15 cellular contexts compared by ENCODE assay signal in genomic region chr4:55272102-55272501, GRCh38.
DNase-seq lines count a peak whose midpoint lies in the region; ATAC-seq, FAIRE-seq and TF ChIP-seq lines count a peak whose summit lies in the region.
"Had no signal": no experiment of that assay in that cellular context is flagged by ENCODE, and none has a peak within 500 bp of the region (broad histone marks: within the 10 kb centered on the region; RNA-seq: fewer than 3 reads in every experiment).

No MANE protein-coding gene starts in this region.

- H2BK5ac ChIP-seq in H9 (ENCODE audit: insufficient read length, low read length), result no peak overlapping the region
- no peak overlapping the region for H2BK5ac ChIP-seq in H1 (ENCODE audit: low read depth, low read length)

- H4K8ac ChIP-seq in H9 (replicated peaks; ENCODE audit: insufficient read length, low read depth, low read length), result no peak overlapping the region
- no peak overlapping the region for H4K8ac ChIP-seq in H1 (ENCODE audit: extremely low read depth, insufficient read depth, low read length)

- no CpG with 5 or more reads among the region's 2 CpGs for WGBS in H9 (ENCODE audit: extremely low coverage, insufficient read length, low lambda C conversion rate)
- WGBS in H1 (ENCODE audit: extremely low coverage in 1 of 2, insufficient coverage in 1 of 2, insufficient read length in 1 of 2, insufficient replicate concordance in 2 of 2, low coverage in 1 of 2, low lambda C conversion rate in 2 of 2, missing lambda C conversion rate in 1 of 2), 2 experiments, result 80% methylated on average over 2 of the region's 2 CpGs; no CpG with 5 or more reads in 1 of the 2 experiments

- H4K5ac ChIP-seq in H9 (ENCODE audit: insufficient read length, low read depth, low read length) (no peak overlapping the region), H1 (ENCODE audit: insufficient read length, low read depth, low read length) (no peak overlapping the region)

- no peak for TF ChIP-seq RAD21 in H1 (IDR thresholded peaks at IDR 0.05 in 1 of 2, conservative IDR thresholded peaks at IDR 0.05 in 1 of 2; ENCODE audit: low read depth in 2 of 2, low read length in 2 of 2)

- H2BK15ac ChIP-seq in H9 (ENCODE audit: low read depth, low read length) (no peak overlapping the region), H1 (ENCODE audit: low read length) (no peak overlapping the region)

- H3K4me1 ChIP-seq in H9 (ENCODE audit: insufficient read depth, low read length), result peaks cover 6% of the 10 kb centered on the region
- peaks cover 0 to 6% (median 3%) of the 10 kb centered on the region in 4 experiments; a peak in 4 of 7 replicates for H3K4me1 ChIP-seq in H1 (replicated peaks in 1 of 4; ENCODE audit: control insufficient read depth in 3 of 4, insufficient read depth in 4 of 4, low read length in 3 of 4)
- H3K4me1 ChIP-seq: HAP-1 had no signal

- H2AK5ac ChIP-seq in H9 (ENCODE audit: insufficient read length, low read length) (no peak overlapping the region), H1 (ENCODE audit: low read depth, low read length) (no peak overlapping the region)

- no peaks in the 10 kb centered on the region for H3K36me3 ChIP-seq in H1 (ENCODE audit: control insufficient read depth in 2 of 4, insufficient read depth in 4 of 4, low read length in 3 of 4)
- H3K36me3 ChIP-seq: HAP-1 had no signal

- H3K56ac ChIP-seq in H9 (ENCODE audit: insufficient read length, low read depth, low read length) (no peak overlapping the region), H1 (replicated peaks; ENCODE audit: insufficient read length, low read depth, low read length) (no peak overlapping the region)

- H3K4me3 Mint-ChIP-seq in H9 (peak overlapping the region in 1 of 2 experiments; percentile 0; a peak in 1 of 5 replicates), WTC11 (no peak overlapping the region)
- H3K4me3 Mint-ChIP-seq: CD4-positive, alpha-beta memory T cell had no signal

- H2BK120ac ChIP-seq in H9 (ENCODE audit: low read depth, low read length, poor library complexity, severe bottlenecking) (no peak overlapping the region), H1 (replicated peaks; ENCODE audit: low read depth, low read length) (peak overlapping the region; percentile 29)

- H3K27me3 ChIP-seq in H9 (ENCODE audit: insufficient read depth, low read length) (no peaks in the 10 kb centered on the region), H1 (replicated peaks in 1 of 4; ENCODE audit: control insufficient read depth in 3 of 4, extremely low read depth in 1 of 4, insufficient read depth in 3 of 4, low read length in 3 of 4) (no peaks in the 10 kb centered on the region)

- H3K36me3 Mint-ChIP-seq in H9 (ENCODE audit: insufficient read depth in 1 of 3, low read depth in 3 of 3), result no peaks in the 10 kb centered on the region
- H3K36me3 Mint-ChIP-seq in WTC11, result no peaks in the 10 kb centered on the region
- H3K36me3 Mint-ChIP-seq: CD4-positive, alpha-beta memory T cell had no signal

- H3K4me1 Mint-ChIP-seq in H9 (peaks cover 22 to 28% of the 10 kb centered on the region in 2 experiments), WTC11 (peaks cover 51% of the 10 kb centered on the region)
- H3K4me1 Mint-ChIP-seq: CD4-positive, alpha-beta memory T cell had no signal

- no peak overlapping the region for H3K27ac ChIP-seq in H9 (ENCODE audit: insufficient read length, low read depth, low read length)
- no peak overlapping the region for H3K27ac ChIP-seq in H1 (ENCODE audit: low read depth, low read length)
- no peak overlapping the region for H3K27ac ChIP-seq in coronary artery

- H3K27ac Mint-ChIP-seq in H9, result peak overlapping the region in 1 of 3 experiments; percentile 17; a peak in 2 of 7 replicates
- H3K27ac Mint-ChIP-seq in WTC11, result peak overlapping the region; percentile 71
- H3K27ac Mint-ChIP-seq: CD4-positive, alpha-beta memory T cell had no signal

- H2BK12ac ChIP-seq in H9 (ENCODE audit: insufficient read length, low read depth, low read length), result no peak overlapping the region
- peak overlapping the region; percentile 45; the same call in 1 of the 2 replicates for H2BK12ac ChIP-seq in H1 (ENCODE audit: low read depth, low read length)

- H4K91ac ChIP-seq in H9 (ENCODE audit: insufficient read length, low read depth, low read length) (no peak overlapping the region), H1 (replicated peaks; ENCODE audit: insufficient read length, low read length) (peak overlapping the region; percentile 61)

- H3K4me2 ChIP-seq in H9 (ENCODE audit: insufficient read depth, insufficient read length, low read length), result peak overlapping the region; percentile 35
- H3K4me2 ChIP-seq in H1 (ENCODE audit: insufficient read depth in 1 of 2, low read depth in 2 of 2, low read length in 2 of 2), result no peak overlapping the region

- H4K20me1 ChIP-seq in H9 (ENCODE audit: control insufficient read depth, insufficient read depth, insufficient read length) (no peaks in the 10 kb centered on the region), H1 (replicated peaks in 1 of 2; ENCODE audit: control insufficient read depth in 1 of 2, insufficient read depth in 2 of 2, low read length in 2 of 2) (no peaks in the 10 kb centered on the region)

- no peak overlapping the region for H3K4ac ChIP-seq in H9 (ENCODE audit: low read depth, low read length)
- H3K4ac ChIP-seq in H1 (replicated peaks; ENCODE audit: insufficient read length, low read depth, low read length), result peak overlapping the region; percentile 92

- H3K23ac ChIP-seq in H9 (ENCODE audit: insufficient read length, low read depth, low read length), result no peak overlapping the region
- H3K23ac ChIP-seq in H1 (ENCODE audit: insufficient read length), result no peak overlapping the region

- H2AFZ ChIP-seq in H9 (ENCODE audit: low read length) (no peak overlapping the region), H1 (ENCODE audit: low read length) (peak overlapping the region; percentile 92; the same call in 1 of the 2 replicates)

- H3K27me3 Mint-ChIP-seq in H9 (ENCODE audit: low read depth), result no peaks in the 10 kb centered on the region; the same call in 1 of the 2 replicates
- H3K27me3 Mint-ChIP-seq in WTC11 (ENCODE audit: low read depth), result peaks cover 3% of the 10 kb centered on the region

- H3K23me2 ChIP-seq in H9 (ENCODE audit: insufficient read length, low read depth, low read length, poor library complexity, severe bottlenecking) (no peaks in the 10 kb centered on the region), H1 (ENCODE audit: low read depth, low read length) (no peaks in the 10 kb centered on the region)

- no peak for FAIRE-seq in H1 (lab: Jason Lieb, UNC)
- FAIRE-seq: GM12892 had no signal

- TF ChIP-seq POLR2A in H1 (IDR thresholded peaks at IDR 0.05; ENCODE audit: control extremely low read depth in 1 of 2, low read depth in 2 of 2, low read length in 2 of 2), result no peak

- no peak overlapping the region for H3K4me3 ChIP-seq in H1 (ENCODE audit: extremely low read depth in 1 of 4, insufficient read depth in 2 of 4, low read depth in 3 of 4, low read length in 4 of 4)
- H3K4me3 ChIP-seq in coronary artery, result no peak overlapping the region
- H3K4me3 ChIP-seq: HAP-1 had no signal

- H3K79me1 ChIP-seq in H9 (ENCODE audit: insufficient read depth, low read depth, low read length, poor library complexity, severe bottlenecking) (no peaks in the 10 kb centered on the region), H1 (ENCODE audit: low read depth, low read length) (no peaks in the 10 kb centered on the region)

- TF ChIP-seq EP300 in H1 (IDR thresholded peaks at IDR 0.05; ENCODE audit: borderline replicate concordance in 1 of 2, low read depth in 2 of 2, low read length in 2 of 2), result no peak

- no peak overlapping the region for H2BK20ac ChIP-seq in H9 (ENCODE audit: low read depth, low read length, poor library complexity, severe bottlenecking)
- peak overlapping the region; percentile 91 for H2BK20ac ChIP-seq in H1 (ENCODE audit: low read length)

- POLR2A ChIA-PET in WTC11 (lab: Charles Lee), result no interaction called here
- POLR2A ChIA-PET in H1 (lab: Charles Lee; ENCODE audit: partially characterized antibody), result no interaction called here

- H3K9ac ChIP-seq in H9 (ENCODE audit: extremely low read depth, insufficient read length, low read length) (no peak overlapping the region), H1 (replicated peaks in 1 of 4; ENCODE audit: extremely low read depth in 1 of 4, low read depth in 3 of 4, low read length in 3 of 4) (no peak overlapping the region)

- H3K9me3 ChIP-seq in H9 (ENCODE audit: control insufficient read depth, low read depth, low read length) (no peaks in the 10 kb centered on the region), H1 (ENCODE audit: insufficient read depth in 2 of 2, low read depth in 1 of 2, low read length in 1 of 2) (no peaks in the 10 kb centered on the region)
- H3K9me3 ChIP-seq: HAP-1 had no signal

- CTCF ChIA-PET in WTC11 (lab: Charles Lee), result interaction anchor here (0.9 kb wide), 1 partner anchor 40 kb away, joined by 3 read pairs; no protein-coding TSS in a partner anchor
- CTCF ChIA-PET in H1 (lab: Charles Lee; ENCODE audit: partially characterized antibody), result interaction anchor here (1.0 kb wide), 1 partner anchor 88 kb away, joined by 3 read pairs; no protein-coding TSS in a partner anchor

- H3K14ac ChIP-seq in H9 (ENCODE audit: insufficient read depth, low read length) (no peak overlapping the region), H1 (ENCODE audit: insufficient read length) (no peak overlapping the region)

- H3K79me2 ChIP-seq in H9 (ENCODE audit: insufficient read depth, low read length) (no peaks in the 10 kb centered on the region), H1 (ENCODE audit: control insufficient read depth in 1 of 2, insufficient read depth in 2 of 2, low read length in 2 of 2) (no peaks in the 10 kb centered on the region)

- ATAC-seq in WTC11, result no peak
- ATAC-seq in stimulated activated naive CD8-positive, alpha-beta T cell treated with anti-CD3 and anti-CD28 coated beads, Interleukin-15, Interleukin-2, amounts not matched to agents 100 U/mL and 50 U/mL, for 24 hours, result no peak

- no peak overlapping the region for H3K18ac ChIP-seq in H9 (ENCODE audit: insufficient read length, low read depth, low read length)
- H3K18ac ChIP-seq in H1 (ENCODE audit: extremely low read depth, low read length), result no peak overlapping the region

- no peak overlapping the region for H3T11ph ChIP-seq in H9 (ENCODE audit: low read length)

- H3K9me3 Mint-ChIP-seq in H9 (no peaks in the 10 kb centered on the region; a peak in 1 of 5 replicates), WTC11 (no peaks in the 10 kb centered on the region)

- DNase-seq in H9, result no peak
- no peak for DNase-seq in WTC11 (ENCODE audit: low spot score)
- DNase-seq in H1 (ENCODE audit: low read depth in 1 of 2, low spot score in 2 of 2), result no peak
- DNase-seq in stimulated activated naive CD8-positive, alpha-beta T cell treated with anti-CD3 and anti-CD28 coated beads, Interleukin-15, Interleukin-2, amounts not matched to agents 100 U/mL and 50 U/mL, for 24 hours, result no peak
- DNase-seq in NCI-H1930 (lab: John Stamatoyannopoulos, UW), result no peak
- DNase-seq in coronary artery (ENCODE audit: low spot score), result no peak
- DNase-seq: C1 segment of cervical spinal cord; Calu3; CD4-positive, alpha-beta memory T cell; COR-L47; DMS53; DMS79 treated with DMSO at 0.1 percent for 48 hours; GF-D8 had no signal

- TF ChIP-seq CTCF in H9 (conservative IDR thresholded peaks at IDR 0.05) (no peak), WTC11 (IDR thresholded peaks at IDR 0.05) (no peak), H1 (IDR thresholded peaks at IDR 0.05; ENCODE audit: control extremely low read depth in 1 of 3, insufficient read depth in 1 of 3, low read depth in 1 of 3, low read length in 3 of 3) (no peak), coronary artery (IDR thresholded peaks at IDR 0.05) (no peak)
